Comparison of ENCODE assay signal across 1 cellular context in genomic region chr2:112818094-112818902, GRCh38.
TF ChIP-seq lines count a peak whose summit lies in the region.

No MANE protein-coding gene starts in this region.

TF ChIP-seq in K562, 482 proteins besides CTCF, POLR2A, EP300 and RAD21 (continues in another document):
- TF ChIP-seq SIRT6 (IDR thresholded peaks at IDR 0.05; ENCODE audit: low read depth, low read length): no peak
- TF ChIP-seq L3MBTL2 (IDR thresholded peaks at IDR 0.05): peak; percentile 64; the same call in 1 of the 2 replicates
- TF ChIP-seq DNMT1 (IDR thresholded peaks at IDR 0.05): no peak
- no peak for TF ChIP-seq ESRRA (IDR thresholded peaks at IDR 0.05; ENCODE audit: borderline replicate concordance, low read depth)
- TF ChIP-seq SMC3 (conservative IDR thresholded peaks at IDR 0.05; ENCODE audit: insufficient read depth, low read depth, low read length): no peak
- peak; percentile 42; the same call in 1 of the 2 replicates for TF ChIP-seq CEBPB (tag; IDR thresholded peaks at IDR 0.05)
- no peak for TF ChIP-seq E2F8 (IDR thresholded peaks at IDR 0.05; ENCODE audit: low read depth, partially characterized antibody)
- TF ChIP-seq PBX2 (CRISPR knock-in tag; IDR thresholded peaks at IDR 0.05; ENCODE audit: low read depth): no peak
- TF ChIP-seq PBX2 (tag; conservative IDR thresholded peaks at IDR 0.05; ENCODE audit: low read depth): peak; percentile 96
- no peak for TF ChIP-seq SRSF3 (IDR thresholded peaks at IDR 0.05; ENCODE audit: insufficient read depth, low read length)
- no peak for TF ChIP-seq TAF9B (IDR thresholded peaks at IDR 0.05; ENCODE audit: partially characterized antibody)
- TF ChIP-seq GTF2B (IDR thresholded peaks at IDR 0.05; ENCODE audit: extremely low read depth, insufficient read length): no peak
- no peak for TF ChIP-seq ATF1 (CRISPR knock-in tag; IDR thresholded peaks at IDR 0.05)
- TF ChIP-seq ATF1 (tag; IDR thresholded peaks at IDR 0.05): 0 out of 2 replicates have a peak, but pooled peaks have one; percentile 8
- peak; percentile 97 for TF ChIP-seq MEIS2 (IDR thresholded peaks at IDR 0.05; ENCODE audit: partially characterized antibody)
- TF ChIP-seq FOXJ2 (tag; IDR thresholded peaks at IDR 0.05): peak; percentile 71
- no peak for TF ChIP-seq ZNF316 (IDR thresholded peaks at IDR 0.05)
- TF ChIP-seq RERE (CRISPR knock-in tag; IDR thresholded peaks at IDR 0.05; ENCODE audit: borderline replicate concordance): no peak
- no peak for TF ChIP-seq ZSCAN29 (IDR thresholded peaks at IDR 0.05)
- TF ChIP-seq GMEB1 (CRISPR knock-in tag; IDR thresholded peaks at IDR 0.05): no peak
- TF ChIP-seq SAP30 (IDR thresholded peaks at IDR 0.05; ENCODE audit: borderline replicate concordance, insufficient read depth, low read depth, low read length, poor library complexity, severe bottlenecking): no peak
- TF ChIP-seq E2F4 (CRISPR knock-in tag; IDR thresholded peaks at IDR 0.05; ENCODE audit: low read depth): no peak
- TF ChIP-seq NFE2L1 (tag; IDR thresholded peaks at IDR 0.05; ENCODE audit: borderline replicate concordance, low read depth): no peak
- TF ChIP-seq HMGN3 (IDR thresholded peaks at IDR 0.05; ENCODE audit: borderline replicate concordance, extremely low read depth, insufficient read length, low read depth, low read length): no peak
- no peak for TF ChIP-seq ZNF699 (CRISPR knock-in tag; IDR thresholded peaks at IDR 0.05; ENCODE audit: insufficient replicate concordance)
- no peak for TF ChIP-seq PRDM10 (IDR thresholded peaks at IDR 0.05; ENCODE audit: partially characterized antibody)
- TF ChIP-seq ZNF766 (CRISPR knock-in tag; conservative IDR thresholded peaks at IDR 0.05): peak; percentile 67; the same call in 1 of the 2 replicates
- no peak for TF ChIP-seq ZNF263 (CRISPR knock-in tag; IDR thresholded peaks at IDR 0.05; ENCODE audit: borderline replicate concordance)
- TF ChIP-seq DACH1 (IDR thresholded peaks at IDR 0.05; ENCODE audit: partially characterized antibody): no peak
- TF ChIP-seq NR2C2 (CRISPR knock-in tag; IDR thresholded peaks at IDR 0.05): no peak
- peak; percentile 30; the same call in 1 of the 2 replicates for TF ChIP-seq NR2C2 (tag; IDR thresholded peaks at IDR 0.05)
- TF ChIP-seq ZNF124 (CRISPR knock-in tag; IDR thresholded peaks at IDR 0.05): no peak
- TF ChIP-seq JUNB (CRISPR knock-in tag; conservative IDR thresholded peaks at IDR 0.05): no peak
- TF ChIP-seq ZNF436 (CRISPR knock-in tag; IDR thresholded peaks at IDR 0.05): no peak
